ENCODE assay signal across 14 cellular contexts in the genomic region with DNA sequence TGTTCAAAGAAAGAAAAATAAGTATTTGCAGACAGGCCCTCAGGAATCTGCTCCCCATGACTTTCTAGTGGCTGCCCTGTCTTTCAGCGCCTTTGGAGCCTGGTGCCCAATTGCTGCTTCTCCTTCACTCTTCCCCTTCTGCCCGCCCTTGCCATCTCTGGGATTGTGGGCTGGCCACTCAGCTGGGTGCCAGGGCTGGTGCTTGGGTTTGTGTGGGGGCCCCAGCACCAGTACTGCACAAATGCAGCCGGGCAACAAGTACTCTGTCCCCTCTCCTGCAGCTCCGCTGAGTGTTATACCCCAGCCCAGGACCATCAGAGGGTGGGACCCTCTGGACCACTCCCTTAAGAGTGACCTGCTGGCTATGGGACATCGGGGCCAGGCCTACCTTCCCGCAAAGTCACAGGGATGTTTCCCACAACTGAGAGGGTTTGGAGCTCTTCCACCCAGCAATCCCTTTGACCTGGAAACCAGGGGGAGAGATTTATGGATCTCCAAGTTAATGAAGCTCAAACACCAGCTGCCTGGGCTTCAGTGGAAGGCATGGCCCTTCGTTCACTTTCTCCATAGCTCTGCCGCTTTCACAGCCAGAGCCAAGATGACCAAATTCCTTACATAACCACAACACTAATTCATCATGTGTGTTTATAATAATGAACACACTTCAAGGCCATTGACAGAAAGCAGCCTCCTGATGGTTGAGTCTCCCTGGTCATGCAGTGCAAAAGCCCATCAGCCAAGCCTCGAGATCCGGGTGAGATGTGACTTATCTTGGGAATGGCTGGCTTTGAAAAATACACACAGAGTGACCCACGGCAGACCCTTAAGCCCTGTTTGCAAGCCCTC.
DNase-seq lines count a peak whose midpoint lies in the region; ATAC-seq and TF ChIP-seq lines count a peak whose summit lies in the region.
"Had no signal": no experiment of that assay in that cellular context is flagged by ENCODE, and none has a peak within 500 bp of the region (broad histone marks: within the 10 kb centered on the region; RNA-seq: fewer than 3 reads in every experiment).

No MANE protein-coding gene starts in this region.

- POLR2A ChIA-PET in naive thymus-derived CD8-positive, alpha-beta T cell (lab: Charles Lee): no interaction called here

- no peak overlapping the region for H3K27ac Mint-ChIP-seq in naive thymus-derived CD8-positive, alpha-beta T cell
- H3K27ac Mint-ChIP-seq: mesothelial cell of epicardium, T-cell had no signal

- intact Hi-C loops in posterior vena cava (cut with DNase I): no loop called here

- ATAC-seq in naive thymus-derived CD8-positive, alpha-beta T cell: no peak
- no peak for ATAC-seq in HG03469 (IDR thresholded peaks at IDR 0.05; ENCODE audit: unreplicated experiment)
- ATAC-seq: T-cell had no signal

- in situ Hi-C loops in Caki2 (cut with HindIII; ENCODE audit: low pct_unique_long_range_greater_than_20kb, low sequenced_read_pairs): no loop called here

- no peaks in the 10 kb centered on the region for H3K9me3 Mint-ChIP-seq in naive thymus-derived CD8-positive, alpha-beta T cell
- H3K9me3 Mint-ChIP-seq: mesothelial cell of epicardium, T-cell had no signal

- DNase-seq in Caki2 (ENCODE audit: low read depth) (peak; percentile 71), fibroblast of mammary gland (ENCODE audit: low read depth) (peak; percentile 19), posterior vena cava (ENCODE audit: low spot score) (peak; percentile 49), NCI-H1105 treated with DMSO at 0.1 percent for 48 hours (lab: John Stamatoyannopoulos, UW) (no peak)
- peak; percentile 23 for DNase-seq in activated CD8-positive, alpha-beta memory T cell treated with anti-CD3 and anti-CD28 coated beads, Interleukin-2, amount 50 U/mL, for 48 hours
- DNase-seq in naive thymus-derived CD8-positive, alpha-beta T cell: no peak
- DNase-seq in activated CD4-positive, CD25-positive, alpha-beta regulatory T cell (lab: John Stamatoyannopoulos, UW): no peak
- DNase-seq: C1 segment of cervical spinal cord; DMS53; NCI-H1930; stimulated activated CD4-positive, alpha-beta T cell treated with anti-CD3 and anti-CD28 coated beads, Interleukin-12 subunit alpha, Interleukin-12 subunit beta, amount 100 ng/mL, for 4 hours; T-cell had no signal

- no peak overlapping the region for H3K4me3 ChIP-seq in fibroblast of mammary gland (ENCODE audit: control insufficient read depth, low read depth, low read length)

- H3K36me3 Mint-ChIP-seq in naive thymus-derived CD8-positive, alpha-beta T cell: no peaks in the 10 kb centered on the region
- H3K36me3 Mint-ChIP-seq: mesothelial cell of epicardium, T-cell had no signal

- H3K4me1 Mint-ChIP-seq in naive thymus-derived CD8-positive, alpha-beta T cell: peaks cover 5 to 15% (median 10%) of the 10 kb centered on the region in 4 donors

- H3K4me3 Mint-ChIP-seq in naive thymus-derived CD8-positive, alpha-beta T cell: no peak overlapping the region
- H3K4me3 Mint-ChIP-seq: mesothelial cell of epicardium, T-cell had no signal

- TF ChIP-seq CTCF in fibroblast of mammary gland (conservative IDR thresholded peaks at IDR 0.05; ENCODE audit: control insufficient read depth, insufficient read depth, low read depth, low read length): no peak

- H3K27me3 Mint-ChIP-seq in naive thymus-derived CD8-positive, alpha-beta T cell: peaks cover 7 to 19% (median 17%) of the 10 kb centered on the region in 5 donors

Comparison
In these comparisons a context has a peak if more than half of its experiments do, and no peak if none do; other contexts are left out.
1. DNase-seq: peak in Caki2 (single experiment), activated CD8-positive, alpha-beta memory T cell treated with anti-CD3 and anti-CD28 coated beads, Interleukin-2, amount 50 U/mL, for 48 hours (single experiment), fibroblast of mammary gland (single experiment) and posterior vena cava (single experiment); none in NCI-H1105 treated with DMSO at 0.1 percent for 48 hours (single experiment), naive thymus-derived CD8-positive, alpha-beta T cell (0 of 10) and activated CD4-positive, CD25-positive, alpha-beta regulatory T cell (0 of 4).